Comparison of ENCODE assay signal across 2 cellular contexts in genomic region chr1:38077523-38078147, GRCh38.
TF ChIP-seq lines count a peak whose summit lies in the region.

No MANE protein-coding gene starts in this region.

TF ChIP-seq in SK-N-SH treated with all-trans-retinoic acid at 6 μM for 48 hours, 23 proteins besides CTCF, POLR2A, EP300 and RAD21:
- TF ChIP-seq TCF4 (CRISPR knock-in tag; IDR thresholded peaks at IDR 0.05; ENCODE audit: borderline replicate concordance) (no peak), ZNF70 (CRISPR knock-in tag; IDR thresholded peaks at IDR 0.05) (peak; percentile 95)

TF ChIP-seq in SK-N-SH, 30 proteins besides CTCF, POLR2A, EP300 and RAD21:
- TF ChIP-seq RXRA (IDR thresholded peaks at IDR 0.05; ENCODE audit: borderline replicate concordance, low read depth) = no peak
- TF ChIP-seq FOXM1 (IDR thresholded peaks at IDR 0.05; ENCODE audit: low read depth) = no peak
- TF ChIP-seq RCOR1 (IDR thresholded peaks at IDR 0.05; ENCODE audit: low read length) = no peak
- TF ChIP-seq, protein P1, sequence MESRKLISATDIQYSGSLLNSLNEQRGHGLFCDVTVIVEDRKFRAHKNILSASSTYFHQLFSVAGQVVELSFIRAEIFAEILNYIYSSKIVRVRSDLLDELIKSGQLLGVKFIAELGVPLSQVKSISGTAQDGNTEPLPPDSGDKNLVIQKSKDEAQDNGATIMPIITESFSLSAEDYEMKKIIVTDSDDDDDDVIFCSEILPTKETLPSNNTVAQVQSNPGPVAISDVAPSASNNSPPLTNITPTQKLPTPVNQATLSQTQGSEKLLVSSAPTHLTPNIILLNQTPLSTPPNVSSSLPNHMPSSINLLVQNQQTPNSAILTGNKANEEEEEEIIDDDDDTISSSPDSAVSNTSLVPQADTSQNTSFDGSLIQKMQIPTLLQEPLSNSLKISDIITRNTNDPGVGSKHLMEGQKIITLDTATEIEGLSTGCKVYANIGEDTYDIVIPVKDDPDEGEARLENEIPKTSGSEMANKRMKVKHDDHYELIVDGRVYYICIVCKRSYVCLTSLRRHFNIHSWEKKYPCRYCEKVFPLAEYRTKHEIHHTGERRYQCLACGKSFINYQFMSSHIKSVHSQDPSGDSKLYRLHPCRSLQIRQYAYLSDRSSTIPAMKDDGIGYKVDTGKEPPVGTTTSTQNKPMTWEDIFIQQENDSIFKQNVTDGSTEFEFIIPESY (IDR thresholded peaks at IDR 0.05; ENCODE audit: borderline replicate concordance, low read depth) = no peak
- no peak for TF ChIP-seq NRF1 (IDR thresholded peaks at IDR 0.05; ENCODE audit: low read depth, low read length)
- no peak for TF ChIP-seq GABPA (IDR thresholded peaks at IDR 0.05; ENCODE audit: low read depth)
- no peak for TF ChIP-seq FOXJ3 (CRISPR knock-in tag; IDR thresholded peaks at IDR 0.05)
- TF ChIP-seq SIN3A (IDR thresholded peaks at IDR 0.05; ENCODE audit: borderline replicate concordance, low read depth, low read length) = no peak
- TF ChIP-seq REST (IDR thresholded peaks at IDR 0.05; ENCODE audit: low read depth, low read length) = no peak
- no peak for TF ChIP-seq ELF1 (IDR thresholded peaks at IDR 0.05)
- TF ChIP-seq SMC3 (IDR thresholded peaks at IDR 0.05; ENCODE audit: low read depth, low read length) = no peak
- TF ChIP-seq POLR2AphosphoS5 (IDR thresholded peaks at IDR 0.05; ENCODE audit: low read depth, low read length) = no peak
- TF ChIP-seq, protein P2, sequence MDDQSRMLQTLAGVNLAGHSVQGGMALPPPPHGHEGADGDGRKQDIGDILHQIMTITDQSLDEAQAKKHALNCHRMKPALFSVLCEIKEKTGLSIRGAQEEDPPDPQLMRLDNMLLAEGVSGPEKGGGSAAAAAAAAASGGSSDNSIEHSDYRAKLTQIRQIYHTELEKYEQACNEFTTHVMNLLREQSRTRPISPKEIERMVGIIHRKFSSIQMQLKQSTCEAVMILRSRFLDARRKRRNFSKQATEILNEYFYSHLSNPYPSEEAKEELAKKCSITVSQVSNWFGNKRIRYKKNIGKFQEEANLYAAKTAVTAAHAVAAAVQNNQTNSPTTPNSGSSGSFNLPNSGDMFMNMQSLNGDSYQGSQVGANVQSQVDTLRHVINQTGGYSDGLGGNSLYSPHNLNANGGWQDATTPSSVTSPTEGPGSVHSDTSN (IDR thresholded peaks at IDR 0.05) = no peak
- no peak for TF ChIP-seq YY1 (IDR thresholded peaks at IDR 0.05; ENCODE audit: low read depth)
- TF ChIP-seq USF2 (IDR thresholded peaks at IDR 0.05; ENCODE audit: borderline replicate concordance, low read depth, low read length) = no peak
- TF ChIP-seq CHD2 (IDR thresholded peaks at IDR 0.05; ENCODE audit: low read length, partially characterized antibody) = no peak
- TF ChIP-seq TAF1 (IDR thresholded peaks at IDR 0.05; ENCODE audit: borderline replicate concordance, low read depth, low read length) = no peak
- no peak for TF ChIP-seq RFX5 (IDR thresholded peaks at IDR 0.05; ENCODE audit: low read length)
- TF ChIP-seq, protein P3, sequence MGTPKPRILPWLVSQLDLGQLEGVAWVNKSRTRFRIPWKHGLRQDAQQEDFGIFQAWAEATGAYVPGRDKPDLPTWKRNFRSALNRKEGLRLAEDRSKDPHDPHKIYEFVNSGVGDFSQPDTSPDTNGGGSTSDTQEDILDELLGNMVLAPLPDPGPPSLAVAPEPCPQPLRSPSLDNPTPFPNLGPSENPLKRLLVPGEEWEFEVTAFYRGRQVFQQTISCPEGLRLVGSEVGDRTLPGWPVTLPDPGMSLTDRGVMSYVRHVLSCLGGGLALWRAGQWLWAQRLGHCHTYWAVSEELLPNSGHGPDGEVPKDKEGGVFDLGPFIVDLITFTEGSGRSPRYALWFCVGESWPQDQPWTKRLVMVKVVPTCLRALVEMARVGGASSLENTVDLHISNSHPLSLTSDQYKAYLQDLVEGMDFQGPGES (IDR thresholded peaks at IDR 0.05; ENCODE audit: low read depth, low read length) = no peak
- TF ChIP-seq TCF12 (IDR thresholded peaks at IDR 0.05) = no peak
TF ChIP-seq in SK-N-SH: peak in this region for 0.
